In genomic region chr6:51339728-51340127, GRCh38 we compare ENCODE assay signal across 14 cellular contexts.
DNase-seq lines count a peak whose midpoint lies in the region; ATAC-seq and TF ChIP-seq lines count a peak whose summit lies in the region.
"Had no signal": no experiment of that assay in that cellular context is flagged by ENCODE, and none has a peak within 500 bp of the region (broad histone marks: within the 10 kb centered on the region; RNA-seq: fewer than 3 reads in every experiment).

No MANE protein-coding gene starts in this region.

- TF ChIP-seq CTCF in WTC11 (IDR thresholded peaks at IDR 0.05) = no peak

- no peak overlapping the region for H3K4me3 Mint-ChIP-seq in WTC11
- H3K4me3 Mint-ChIP-seq: activated CD4-positive, alpha-beta T cell treated with anti-CD3 and anti-CD28 coated beads for 36 hours; activated CD8-positive, alpha-beta memory T cell treated with anti-CD3 and anti-CD28 coated beads, Interleukin-2, amount 10 ng/mL, durations not matched to agents 7 days and 5 days; CD4-positive, CD25-positive, alpha-beta regulatory T cell had no signal

- POLR2A ChIA-PET in WTC11 (lab: Charles Lee) = no interaction called here

- H3K36me3 Mint-ChIP-seq in WTC11 = no peaks in the 10 kb centered on the region
- H3K36me3 Mint-ChIP-seq: activated CD8-positive, alpha-beta memory T cell treated with anti-CD3 and anti-CD28 coated beads, Interleukin-2, amount 10 ng/mL, durations not matched to agents 7 days and 5 days; CD4-positive, CD25-positive, alpha-beta regulatory T cell had no signal

- CTCF ChIA-PET in WTC11 (lab: Charles Lee) = no interaction called here

- DNase-seq in ELF-1 (ENCODE audit: low read depth, low spot score) (peak; percentile 56), WTC11 (ENCODE audit: low spot score) (no peak), iPS-NIHi7 (ENCODE audit: extremely low spot score) (peak; percentile 33), NCI-H226 (no peak), NCI-H510A treated with DMSO at 0.1 percent for 48 hours (lab: John Stamatoyannopoulos, UW) (no peak), hepatic stellate cell (ENCODE audit: low spot score) (no peak)
- peak; percentile 6 for DNase-seq in Jurkat, Clone E6-1 (ENCODE audit: low read depth, low spot score)
- no peak for DNase-seq in activated CD4-positive, alpha-beta T cell treated with anti-CD3 and anti-CD28 coated beads for 48 hours
- DNase-seq: activated CD4-positive, alpha-beta T cell treated with anti-CD3 and anti-CD28 coated beads for 36 hours; activated CD8-positive, alpha-beta memory T cell treated with anti-CD3 and anti-CD28 coated beads, Interleukin-2, amount 10 ng/mL, durations not matched to agents 7 days and 5 days; CD4-positive, CD25-positive, alpha-beta regulatory T cell; DMS153; left ventricle myocardium superior; retina had no signal

- peak; percentile 71 for ATAC-seq in WTC11
- ATAC-seq: activated CD4-positive, alpha-beta T cell treated with anti-CD3 and anti-CD28 coated beads for 36 hours; activated CD8-positive, alpha-beta memory T cell treated with anti-CD3 and anti-CD28 coated beads, Interleukin-2, amount 10 ng/mL, durations not matched to agents 7 days and 5 days; left ventricle myocardium superior had no signal

- peaks cover under 1% of the 10 kb centered on the region; the same call in 1 of the 2 replicates for H3K9me3 Mint-ChIP-seq in WTC11

- H3K27ac Mint-ChIP-seq in WTC11 = no peak overlapping the region
- H3K27ac Mint-ChIP-seq: activated CD4-positive, alpha-beta T cell treated with anti-CD3 and anti-CD28 coated beads for 36 hours; activated CD8-positive, alpha-beta memory T cell treated with anti-CD3 and anti-CD28 coated beads, Interleukin-2, amount 10 ng/mL, durations not matched to agents 7 days and 5 days; CD4-positive, CD25-positive, alpha-beta regulatory T cell had no signal

- no peak overlapping the region for H3K4me3 ChIP-seq in Jurkat, Clone E6-1 (ENCODE audit: low read length)

- no peaks in the 10 kb centered on the region for H3K27me3 Mint-ChIP-seq in WTC11 (ENCODE audit: low read depth)
- H3K27me3 Mint-ChIP-seq: activated CD4-positive, alpha-beta T cell treated with anti-CD3 and anti-CD28 coated beads for 36 hours; activated CD8-positive, alpha-beta memory T cell treated with anti-CD3 and anti-CD28 coated beads, Interleukin-2, amount 10 ng/mL, durations not matched to agents 7 days and 5 days; CD4-positive, CD25-positive, alpha-beta regulatory T cell had no signal

- H3K4me1 Mint-ChIP-seq in WTC11 = no peaks in the 10 kb centered on the region
- H3K4me1 Mint-ChIP-seq: activated CD4-positive, alpha-beta T cell treated with anti-CD3 and anti-CD28 coated beads for 36 hours; activated CD8-positive, alpha-beta memory T cell treated with anti-CD3 and anti-CD28 coated beads, Interleukin-2, amount 10 ng/mL, durations not matched to agents 7 days and 5 days; CD4-positive, CD25-positive, alpha-beta regulatory T cell had no signal

TF ChIP-seq in WTC11, 78 proteins besides CTCF, POLR2A, EP300 and RAD21:
- TF ChIP-seq JUN (CRISPR knock-in tag; IDR thresholded peaks at IDR 0.05) (no peak), RELA (CRISPR knock-in tag; IDR thresholded peaks at IDR 0.05; ENCODE audit: borderline replicate concordance) (no peak), SMAD3 (CRISPR knock-in tag; IDR thresholded peaks at IDR 0.05; ENCODE audit: borderline replicate concordance) (no peak), NFATC4 (CRISPR knock-in tag; IDR thresholded peaks at IDR 0.05) (no peak), ZNF671 (CRISPR knock-in tag; IDR thresholded peaks at IDR 0.05) (no peak), ZNF416 (CRISPR knock-in tag; IDR thresholded peaks at IDR 0.05) (no peak), ZNF317 (CRISPR knock-in tag; IDR thresholded peaks at IDR 0.05; ENCODE audit: borderline replicate concordance, low read depth) (no peak)
- TF ChIP-seq, protein P1, sequence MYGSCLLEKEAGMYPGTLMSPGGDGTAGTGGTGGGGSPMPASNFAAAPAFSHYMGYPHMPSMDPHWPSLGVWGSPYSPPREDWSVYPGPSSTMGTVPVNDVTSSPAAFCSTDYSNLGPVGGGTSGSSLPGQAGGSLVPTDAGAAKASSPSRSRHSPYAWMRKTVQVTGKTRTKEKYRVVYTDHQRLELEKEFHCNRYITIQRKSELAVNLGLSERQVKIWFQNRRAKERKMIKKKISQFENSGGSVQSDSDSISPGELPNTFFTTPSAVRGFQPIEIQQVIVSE (CRISPR knock-in tag; IDR thresholded peaks at IDR 0.05; ENCODE audit: borderline replicate concordance) = no peak
- TF ChIP-seq, protein P2, sequence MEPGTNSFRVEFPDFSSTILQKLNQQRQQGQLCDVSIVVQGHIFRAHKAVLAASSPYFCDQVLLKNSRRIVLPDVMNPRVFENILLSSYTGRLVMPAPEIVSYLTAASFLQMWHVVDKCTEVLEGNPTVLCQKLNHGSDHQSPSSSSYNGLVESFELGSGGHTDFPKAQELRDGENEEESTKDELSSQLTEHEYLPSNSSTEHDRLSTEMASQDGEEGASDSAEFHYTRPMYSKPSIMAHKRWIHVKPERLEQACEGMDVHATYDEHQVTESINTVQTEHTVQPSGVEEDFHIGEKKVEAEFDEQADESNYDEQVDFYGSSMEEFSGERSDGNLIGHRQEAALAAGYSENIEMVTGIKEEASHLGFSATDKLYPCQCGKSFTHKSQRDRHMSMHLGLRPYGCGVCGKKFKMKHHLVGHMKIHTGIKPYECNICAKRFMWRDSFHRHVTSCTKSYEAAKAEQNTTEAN (CRISPR knock-in tag; IDR thresholded peaks at IDR 0.05) = no peak
- TF ChIP-seq, protein P3, sequence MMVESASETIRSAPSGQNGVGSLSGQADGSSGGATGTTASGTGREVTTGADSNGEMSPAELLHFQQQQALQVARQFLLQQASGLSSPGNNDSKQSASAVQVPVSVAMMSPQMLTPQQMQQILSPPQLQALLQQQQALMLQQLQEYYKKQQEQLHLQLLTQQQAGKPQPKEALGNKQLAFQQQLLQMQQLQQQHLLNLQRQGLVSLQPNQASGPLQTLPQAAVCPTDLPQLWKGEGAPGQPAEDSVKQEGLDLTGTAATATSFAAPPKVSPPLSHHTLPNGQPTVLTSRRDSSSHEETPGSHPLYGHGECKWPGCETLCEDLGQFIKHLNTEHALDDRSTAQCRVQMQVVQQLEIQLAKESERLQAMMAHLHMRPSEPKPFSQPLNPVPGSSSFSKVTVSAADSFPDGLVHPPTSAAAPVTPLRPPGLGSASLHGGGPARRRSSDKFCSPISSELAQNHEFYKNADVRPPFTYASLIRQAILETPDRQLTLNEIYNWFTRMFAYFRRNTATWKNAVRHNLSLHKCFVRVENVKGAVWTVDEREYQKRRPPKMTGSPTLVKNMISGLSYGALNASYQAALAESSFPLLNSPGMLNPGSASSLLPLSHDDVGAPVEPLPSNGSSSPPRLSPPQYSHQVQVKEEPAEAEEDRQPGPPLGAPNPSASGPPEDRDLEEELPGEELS (CRISPR knock-in tag; IDR thresholded peaks at IDR 0.05) = no peak

Comparison
In these comparisons a context has a peak if more than half of its experiments do, and no peak if none do; other contexts are left out.
1. DNase-seq: peak in ELF-1 (single experiment), Jurkat, Clone E6-1 (single experiment) and iPS-NIHi7 (single experiment); none in WTC11 (single experiment), activated CD4-positive, alpha-beta T cell treated with anti-CD3 and anti-CD28 coated beads for 48 hours (single experiment), NCI-H226 (single experiment), NCI-H510A treated with DMSO at 0.1 percent for 48 hours (single experiment) and hepatic stellate cell (single experiment).